In the genomic region with DNA sequence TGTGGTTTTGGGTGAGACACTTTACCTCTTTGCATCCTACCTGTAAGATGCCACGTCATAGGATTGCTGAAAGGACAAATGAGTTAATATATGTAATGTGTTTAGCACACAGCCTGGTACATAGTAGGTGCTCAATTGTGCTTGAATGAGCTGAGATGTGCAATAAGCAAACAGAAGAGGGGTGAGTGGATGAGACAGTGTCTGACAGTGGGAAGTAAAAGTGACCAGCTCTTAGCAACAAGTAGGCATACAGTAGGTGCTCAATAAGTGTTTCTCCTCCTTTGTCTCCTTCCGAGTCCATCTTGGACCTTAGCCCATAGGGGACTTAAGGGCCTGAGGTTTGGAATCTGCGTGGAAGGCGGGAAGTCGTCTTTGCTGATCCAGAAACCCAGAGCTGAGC, we compare ENCODE assay signal across 1 cellular context.
TF ChIP-seq lines count a peak whose summit lies in the region.

No MANE protein-coding gene starts in this region.

TF ChIP-seq in HepG2, 621 proteins besides CTCF, POLR2A, EP300 and RAD21 (continued from another document):
- no peak for TF ChIP-seq ZNF512B (CRISPR knock-in tag; IDR thresholded peaks at IDR 0.05; ENCODE audit: borderline replicate concordance)
- no peak for TF ChIP-seq PPARG (CRISPR knock-in tag; conservative IDR thresholded peaks at IDR 0.05)
- no peak for TF ChIP-seq FLYWCH1 (CRISPR knock-in tag; IDR thresholded peaks at IDR 0.05)
- TF ChIP-seq YY1 (IDR thresholded peaks at IDR 0.05; ENCODE audit: insufficient read depth, insufficient replicate concordance, low read depth, low read length): no peak
- TF ChIP-seq ZNF383 (CRISPR knock-in tag; IDR thresholded peaks at IDR 0.05; ENCODE audit: borderline replicate concordance): no peak
- TF ChIP-seq PHF20 (CRISPR knock-in tag; IDR thresholded peaks at IDR 0.05): no peak
- 0 out of 2 replicates have a peak, but pooled peaks have one; percentile 3 for TF ChIP-seq USF2 (IDR thresholded peaks at IDR 0.05; ENCODE audit: low read depth, low read length)
- no peak for TF ChIP-seq USF2 (CRISPR knock-in tag; IDR thresholded peaks at IDR 0.05; ENCODE audit: borderline replicate concordance)
- TF ChIP-seq RBFOX2 (IDR thresholded peaks at IDR 0.05; ENCODE audit: low read depth, low read length): 0 out of 2 replicates have a peak, but pooled peaks have one; percentile 1
- TF ChIP-seq ZBTB20 (CRISPR knock-in tag; IDR thresholded peaks at IDR 0.05; ENCODE audit: borderline replicate concordance, low read depth): no peak
- no peak for TF ChIP-seq ATAD3A (CRISPR knock-in tag; IDR thresholded peaks at IDR 0.05)
- TF ChIP-seq SOX13 (IDR thresholded peaks at IDR 0.05): no peak
- no peak for TF ChIP-seq SOX13 (CRISPR knock-in tag; conservative IDR thresholded peaks at IDR 0.05 in 1 of 2, IDR thresholded peaks at IDR 0.05 in 1 of 2)
- TF ChIP-seq, protein P1, sequence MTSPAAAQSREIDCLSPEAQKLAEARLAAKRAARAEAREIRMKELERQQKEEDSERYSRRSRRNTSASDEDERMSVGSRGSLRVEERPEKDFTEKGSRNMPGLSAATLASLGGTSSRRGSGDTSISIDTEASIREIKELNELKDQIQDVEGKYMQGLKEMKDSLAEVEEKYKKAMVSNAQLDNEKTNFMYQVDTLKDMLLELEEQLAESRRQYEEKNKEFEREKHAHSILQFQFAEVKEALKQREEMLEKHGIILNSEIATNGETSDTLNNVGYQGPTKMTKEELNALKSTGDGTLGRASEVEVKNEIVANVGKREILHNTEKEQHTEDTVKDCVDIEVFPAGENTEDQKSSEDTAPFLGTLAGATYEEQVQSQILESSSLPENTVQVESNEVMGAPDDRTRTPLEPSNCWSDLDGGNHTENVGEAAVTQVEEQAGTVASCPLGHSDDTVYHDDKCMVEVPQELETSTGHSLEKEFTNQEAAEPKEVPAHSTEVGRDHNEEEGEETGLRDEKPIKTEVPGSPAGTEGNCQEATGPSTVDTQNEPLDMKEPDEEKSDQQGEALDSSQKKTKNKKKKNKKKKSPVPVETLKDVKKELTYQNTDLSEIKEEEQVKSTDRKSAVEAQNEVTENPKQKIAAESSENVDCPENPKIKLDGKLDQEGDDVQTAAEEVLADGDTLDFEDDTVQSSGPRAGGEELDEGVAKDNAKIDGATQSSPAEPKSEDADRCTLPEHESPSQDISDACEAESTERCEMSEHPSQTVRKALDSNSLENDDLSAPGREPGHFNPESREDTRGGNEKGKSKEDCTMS (CRISPR knock-in tag; conservative IDR thresholded peaks at IDR 0.05): no peak
- peak; percentile 100 for TF ChIP-seq ZKSCAN8 (CRISPR knock-in tag; IDR thresholded peaks at IDR 0.05; ENCODE audit: borderline replicate concordance)
- no peak for TF ChIP-seq THYN1 (CRISPR knock-in tag; IDR thresholded peaks at IDR 0.05; ENCODE audit: borderline replicate concordance, low read depth)
- TF ChIP-seq, protein P2, sequence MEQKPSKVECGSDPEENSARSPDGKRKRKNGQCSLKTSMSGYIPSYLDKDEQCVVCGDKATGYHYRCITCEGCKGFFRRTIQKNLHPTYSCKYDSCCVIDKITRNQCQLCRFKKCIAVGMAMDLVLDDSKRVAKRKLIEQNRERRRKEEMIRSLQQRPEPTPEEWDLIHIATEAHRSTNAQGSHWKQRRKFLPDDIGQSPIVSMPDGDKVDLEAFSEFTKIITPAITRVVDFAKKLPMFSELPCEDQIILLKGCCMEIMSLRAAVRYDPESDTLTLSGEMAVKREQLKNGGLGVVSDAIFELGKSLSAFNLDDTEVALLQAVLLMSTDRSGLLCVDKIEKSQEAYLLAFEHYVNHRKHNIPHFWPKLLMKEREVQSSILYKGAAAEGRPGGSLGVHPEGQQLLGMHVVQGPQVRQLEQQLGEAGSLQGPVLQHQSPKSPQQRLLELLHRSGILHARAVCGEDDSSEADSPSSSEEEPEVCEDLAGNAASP (CRISPR knock-in tag; IDR thresholded peaks at IDR 0.05; ENCODE audit: borderline replicate concordance): no peak
- no peak for TF ChIP-seq ZNF33A (CRISPR knock-in tag; IDR thresholded peaks at IDR 0.05; ENCODE audit: borderline replicate concordance)
- no peak for TF ChIP-seq ARID2 (CRISPR knock-in tag; IDR thresholded peaks at IDR 0.05; ENCODE audit: borderline replicate concordance)
- no peak for TF ChIP-seq CCAR2 (optimal IDR thresholded peaks at IDR 0.05; ENCODE audit: low read depth, low read length)
- TF ChIP-seq IKZF1 (IDR thresholded peaks at IDR 0.05): no peak
- no peak for TF ChIP-seq ZSCAN12 (CRISPR knock-in tag; IDR thresholded peaks at IDR 0.05)
- no peak for TF ChIP-seq ZNF276 (CRISPR knock-in tag; IDR thresholded peaks at IDR 0.05; ENCODE audit: low read depth)
- TF ChIP-seq ZSCAN20 (CRISPR knock-in tag; IDR thresholded peaks at IDR 0.05; ENCODE audit: borderline replicate concordance): no peak
- no peak for TF ChIP-seq FOXJ3 (CRISPR knock-in tag; IDR thresholded peaks at IDR 0.05; ENCODE audit: borderline replicate concordance)
TF ChIP-seq in HepG2: peak in this region for 11.
